In genomic region chr19:49492573-49493411, GRCh38 we compare ENCODE assay signal across 10 cellular contexts. TPM values are rescaled to one million over a fixed set of nuclear protein-coding genes. Genes with fewer than 3 reads are reported as not detected.
A peak's percentile ranks its signal among the peaks of the same experiment; 100 is the strongest.
DNase-seq lines count a peak whose midpoint lies in the region; ATAC-seq, FAIRE-seq and TF ChIP-seq lines count a peak whose summit lies in the region.
"Had no signal": no experiment of that assay in that cellular context is flagged by ENCODE, and none has a peak within 500 bp of the region (broad histone marks: within the 10 kb centered on the region; RNA-seq: fewer than 3 reads in every experiment).

No MANE protein-coding gene starts in this region.

- intact Hi-C loops in HepG2 (cut with micrococcal nuclease; ENCODE audit: unreplicated experiment) = no loop called here
- intact Hi-C loops in right lobe of liver (cut with DNase I) = no loop called here
- intact Hi-C loops in Panc1 (cut with micrococcal nuclease; ENCODE audit: unreplicated experiment) = no loop called here
- intact Hi-C loops in colonic mucosa (cut with DNase I) = no loop called here

- TF ChIP-seq POLR2A in HepG2 (IDR thresholded peaks at IDR 0.05; ENCODE audit: insufficient read depth in 1 of 2, low read depth in 2 of 2, low read length in 2 of 2) (peak; percentile 76 to 91), right lobe of liver (IDR thresholded peaks at IDR 0.05) (no peak)

- H4K20me1 ChIP-seq in HepG2 (ENCODE audit: insufficient read depth, low read length) = peaks cover 48% of the 10 kb centered on the region

- TF ChIP-seq CTCF in HepG2 (CRISPR knock-in tag; IDR thresholded peaks at IDR 0.05) (no peak), right lobe of liver (IDR thresholded peaks at IDR 0.05) (no peak), Panc1 (IDR thresholded peaks at IDR 0.05) (no peak), colonic mucosa (IDR thresholded peaks at IDR 0.05) (no peak)

- peak; percentile 54 for DNase-seq in HepG2 (ENCODE audit: low spot score)
- DNase-seq in right lobe of liver = no peak
- no peak for DNase-seq in Panc1 (ENCODE audit: low read depth, low spot score)
- no peak for DNase-seq in colonic mucosa
- no peak for DNase-seq in medulla oblongata (ENCODE audit: extremely low spot score)
- DNase-seq in GOT3 (lab: John Stamatoyannopoulos, UW) = no peak
- DNase-seq: GDM1 had no signal

- no peak for TF ChIP-seq EP300 in HepG2 (IDR thresholded peaks at IDR 0.05; ENCODE audit: low read depth in 2 of 2, low read length in 2 of 2)
- TF ChIP-seq EP300 in HepG2 (CRISPR knock-in tag; IDR thresholded peaks at IDR 0.05; ENCODE audit: borderline replicate concordance) = peak; percentile 26; the same call in 1 of the 2 replicates

- peaks cover 48% of the 10 kb centered on the region for H3K79me2 ChIP-seq in HepG2 (ENCODE audit: insufficient read depth, low read length)

- POLR2A ChIA-PET in HepG2 (lab: Yijun Ruan, JAX) = interaction anchor here (0.7 to 1.8 kb wide), 5 partner anchors 14 to 147 kb away, joined by 3 to 10 read pairs (median 4); partner anchors contain the start of genes ALDH16A1, FCGRT, PIH1D1 and RRAS
- POLR2A ChIA-PET in Panc1 (lab: Charles Lee) = no interaction called here

- TF ChIP-seq RAD21 in HepG2 (CRISPR knock-in tag; IDR thresholded peaks at IDR 0.05) = 0 out of 2 replicates have a peak, but pooled peaks have one; percentile 16

- H3K9me3 ChIP-seq in HepG2 (ENCODE audit: low read length) = no peaks in the 10 kb centered on the region
- no peaks in the 10 kb centered on the region for H3K9me3 ChIP-seq in right lobe of liver
- no peaks in the 10 kb centered on the region for H3K9me3 ChIP-seq in Panc1 (ENCODE audit: control insufficient read depth, insufficient read depth, low read depth, low read length)
- H3K9me3 ChIP-seq in colonic mucosa = no peaks in the 10 kb centered on the region

- FAIRE-seq in HepG2 (lab: Jason Lieb, UNC) = no peak
- FAIRE-seq: islet of Langerhans had no signal

- peak overlapping the region; percentile 27 for H3K27ac ChIP-seq in HepG2 (ENCODE audit: extremely low read length, insufficient read depth, low read length)
- no peak overlapping the region for H3K27ac ChIP-seq in right lobe of liver
- H3K27ac ChIP-seq in Panc1 (ENCODE audit: low read length) = peak overlapping the region; percentile 51; the same call in 1 of the 2 replicates
- H3K27ac ChIP-seq in colonic mucosa = peak overlapping the region; percentile 28

- BruUV-seq in HepG2 (replicated peaks; lab: Mats Ljungman, UMichigan) = no TSS peak
- no TSS peak for BruUV-seq in Panc1 (replicated peaks; lab: Mats Ljungman, UMichigan)

- H2AFZ ChIP-seq in HepG2 (ENCODE audit: low read length) = no peak overlapping the region

- H3K36me3 ChIP-seq in HepG2 (replicated peaks in 1 of 2; ENCODE audit: control insufficient read depth in 1 of 2, insufficient read depth in 2 of 2, low read length in 2 of 2) (peaks cover 23 to 46% of the 10 kb centered on the region in 2 experiments), right lobe of liver (peaks cover 15 to 45% (median 32%) of the 10 kb centered on the region in 4 donors), Panc1 (ENCODE audit: control insufficient read depth, insufficient read depth, low read length) (peaks cover 44% of the 10 kb centered on the region), colonic mucosa (peaks cover 26% of the 10 kb centered on the region)

- CTCF ChIA-PET in HepG2 (lab: Yijun Ruan, JAX; ENCODE audit: low intra/inter-chr PET ratio, low total read pairs) (no interaction called here), Panc1 (lab: Charles Lee) (no interaction called here)

- no peak overlapping the region for H3K4me2 ChIP-seq in HepG2 (ENCODE audit: low read depth, low read length)

- H3K27me3 ChIP-seq in HepG2 (ENCODE audit: control insufficient read depth in 1 of 2, insufficient read depth in 2 of 2, low read length in 2 of 2) = peaks cover 0 to 4% of the 10 kb centered on the region in 2 experiments; a peak in 1 of 5 replicates
- H3K27me3 ChIP-seq in right lobe of liver = no peaks in the 10 kb centered on the region
- H3K27me3 ChIP-seq in Panc1 (ENCODE audit: control insufficient read depth, insufficient read depth, low read length) = no peaks in the 10 kb centered on the region
- H3K27me3 ChIP-seq in colonic mucosa = no peaks in the 10 kb centered on the region

- in situ Hi-C loops in HepG2 (cut with HindIII; ENCODE audit: extremely low pct_ligation_motif_present, low pct_unique_long_range_greater_than_20kb) (no loop called here), Panc1 (cut with HindIII; ENCODE audit: low pct_unique_long_range_greater_than_20kb, low sequenced_read_pairs) (no loop called here)

- ATAC-seq in HepG2 = no peak
- ATAC-seq in right lobe of liver = no peak
- ATAC-seq in Panc1 = peak; percentile 16
- ATAC-seq in GM18909 (IDR thresholded peaks at IDR 0.05; ENCODE audit: poor library complexity, unreplicated experiment) = no peak
- no peak for ATAC-seq in HG02938 (IDR thresholded peaks at IDR 0.05; ENCODE audit: unreplicated experiment)

- H3K4me1 ChIP-seq in HepG2 (ENCODE audit: insufficient read depth, low read length) (peaks cover 40% of the 10 kb centered on the region), right lobe of liver (peaks cover 0 to 20% (median 11%) of the 10 kb centered on the region in 4 donors), Panc1 (ENCODE audit: control insufficient read depth, insufficient read depth, low read length) (peaks cover 17% of the 10 kb centered on the region), colonic mucosa (peaks cover 16% of the 10 kb centered on the region)

- WGBS in HepG2 (ENCODE audit: low lambda C conversion rate) = 87% methylated on average over 12 of the region's 12 CpGs
- 70% methylated on average over 8 of the region's 12 CpGs for WGBS in right lobe of liver (ENCODE audit: insufficient coverage, low coverage, low lambda C conversion rate, missing lambda C conversion rate)

- H3K4me3 ChIP-seq in HepG2 (replicated peaks in 1 of 3; ENCODE audit: insufficient read depth in 1 of 3, low read depth in 2 of 3, low read length in 3 of 3) = no peak overlapping the region
- H3K4me3 ChIP-seq in right lobe of liver = no peak overlapping the region
- H3K4me3 ChIP-seq in Panc1 (ENCODE audit: low read depth in 2 of 2, low read length in 2 of 2) = no peak overlapping the region
- no peak overlapping the region for H3K4me3 ChIP-seq in colonic mucosa

- no peak overlapping the region for H3K9ac ChIP-seq in HepG2 (ENCODE audit: insufficient read depth, low read depth, low read length)
- H3K9ac ChIP-seq in colonic mucosa (ENCODE audit: low read depth in 2 of 2, low read length in 2 of 2) = no peak overlapping the region

RNA-seq across cellular contexts. Expression of gene RPS11, which starts 3.4 kb away (rescaled TPM):
- total RNA-seq in HepG2 (2016; rRNA removed; fragmentation: Illumina TruSeq; extraction: Trizol) (2,345 and 2,734 TPM in 2 replicates), right lobe of liver (1,000 to 10,000 TPM in 2 of 6 experiments, 100 to 1,000 TPM in 4; 417 to 1,739 (median 617) TPM), Panc1 (2021; ENCODE audit: unreplicated experiment) (956 TPM), colonic mucosa (1,000 to 10,000 TPM; 1,734 to 1,870 TPM)
- 3,922 and 3,962 TPM in 2 replicates for total RNA-seq in HepG2 (2016; cell fraction: cytosol; rRNA removed; fragmentation: Illumina TruSeq; extraction: Trizol; ENCODE audit: low read depth)
- total RNA-seq in HepG2 (2016; cell fraction: insoluble cytoplasmic fraction; rRNA removed; fragmentation: Illumina TruSeq; extraction: Trizol) = 2,320 and 2,893 TPM in 2 replicates
- 5,292 and 5,634 TPM in 2 replicates for total RNA-seq in HepG2 (2016; cell fraction: membrane; rRNA removed; fragmentation: Illumina TruSeq; extraction: Trizol)
- total RNA-seq in HepG2 (2016; cell fraction: nucleus; rRNA removed; fragmentation: Illumina TruSeq; extraction: Trizol) = 817 and 896 TPM in 2 replicates
- polyA plus RNA-seq in HepG2 (2011; rRNA removed) = 2,839 and 2,896 TPM in 2 replicates
- polyA plus RNA-seq in HepG2 (2011; cell fraction: cytosol; rRNA removed) = 6,087 and 6,094 TPM in 2 replicates
- polyA plus RNA-seq in HepG2 (2011; cell fraction: nucleus; rRNA removed) = 1,822 and 1,919 TPM in 2 replicates
- polyA plus RNA-seq in HepG2 (2012) = 3,444 and 3,595 TPM in 2 replicates
- polyA plus RNA-seq in HepG2 (2016; cell fraction: cytosol; fragmentation: Illumina TruSeq; extraction: Trizol; ENCODE audit: low read depth) = 4,821 and 5,462 TPM in 2 replicates
- polyA plus RNA-seq in HepG2 (2016; cell fraction: insoluble cytoplasmic fraction; fragmentation: Illumina TruSeq; extraction: Trizol; ENCODE audit: low read depth) = 3,269 and 3,282 TPM in 2 replicates
- polyA plus RNA-seq in HepG2 (2016; cell fraction: membrane; fragmentation: Illumina TruSeq; extraction: Trizol; ENCODE audit: low read depth) = 6,240 and 6,461 TPM in 2 replicates
- polyA plus RNA-seq in HepG2 (2016; cell fraction: nucleus; fragmentation: Illumina TruSeq; extraction: Trizol; ENCODE audit: insufficient read depth, low read depth) = 1,822 and 1,918 TPM in 2 replicates
- polyA minus RNA-seq in HepG2 (2011; rRNA and poly(A)+ RNA removed; ENCODE audit: low replicate concordance) = 1,415 and 1,765 TPM in 2 replicates
- polyA minus RNA-seq in HepG2 (2011; cell fraction: cytosol; rRNA and poly(A)+ RNA removed) = 470 and 550 TPM in 2 replicates
- 202 and 266 TPM in 2 replicates for polyA minus RNA-seq in HepG2 (2011; cell fraction: nucleus; rRNA and poly(A)+ RNA removed)
- 2,025 TPM for polyA plus RNA-seq in Panc1 (2012; ENCODE audit: insufficient read length)

RNA-seq across cellular contexts. Expression of gene RPL13A, which starts 5.4 kb away (rescaled TPM):
- total RNA-seq in HepG2 (2016; rRNA removed; fragmentation: Illumina TruSeq; extraction: Trizol) (2,601 and 3,137 TPM in 2 replicates), right lobe of liver (100 to 1,000 TPM; 675 to 992 (median 801) TPM), Panc1 (2021; ENCODE audit: unreplicated experiment) (1,196 TPM), colonic mucosa (1,000 to 10,000 TPM; 2,431 to 2,528 TPM)
- 4,258 and 4,636 TPM in 2 replicates for total RNA-seq in HepG2 (2016; cell fraction: cytosol; rRNA removed; fragmentation: Illumina TruSeq; extraction: Trizol; ENCODE audit: low read depth)
- 2,656 and 3,295 TPM in 2 replicates for total RNA-seq in HepG2 (2016; cell fraction: insoluble cytoplasmic fraction; rRNA removed; fragmentation: Illumina TruSeq; extraction: Trizol)
- total RNA-seq in HepG2 (2016; cell fraction: membrane; rRNA removed; fragmentation: Illumina TruSeq; extraction: Trizol) = 7,013 and 7,095 TPM in 2 replicates
- total RNA-seq in HepG2 (2016; cell fraction: nucleus; rRNA removed; fragmentation: Illumina TruSeq; extraction: Trizol) = 1,096 and 1,183 TPM in 2 replicates
- 3,407 and 3,954 TPM in 2 replicates for polyA plus RNA-seq in HepG2 (2011; rRNA removed)
- 2,986 and 5,309 TPM in 2 replicates for polyA plus RNA-seq in HepG2 (2011; cell fraction: cytosol; rRNA removed)
- polyA plus RNA-seq in HepG2 (2011; cell fraction: nucleus; rRNA removed) = 2,708 and 2,782 TPM in 2 replicates
- polyA plus RNA-seq in HepG2 (2012) = 2,954 and 4,264 TPM in 2 replicates
- 5,376 and 5,987 TPM in 2 replicates for polyA plus RNA-seq in HepG2 (2016; cell fraction: cytosol; fragmentation: Illumina TruSeq; extraction: Trizol; ENCODE audit: low read depth)
- polyA plus RNA-seq in HepG2 (2016; cell fraction: insoluble cytoplasmic fraction; fragmentation: Illumina TruSeq; extraction: Trizol; ENCODE audit: low read depth) = 3,762 and 3,802 TPM in 2 replicates
- polyA plus RNA-seq in HepG2 (2016; cell fraction: membrane; fragmentation: Illumina TruSeq; extraction: Trizol; ENCODE audit: low read depth) = 7,707 and 8,057 TPM in 2 replicates
- 2,294 and 2,333 TPM in 2 replicates for polyA plus RNA-seq in HepG2 (2016; cell fraction: nucleus; fragmentation: Illumina TruSeq; extraction: Trizol; ENCODE audit: insufficient read depth, low read depth)
- 2,394 and 2,613 TPM in 2 replicates for polyA minus RNA-seq in HepG2 (2011; rRNA and poly(A)+ RNA removed; ENCODE audit: low replicate concordance)
- 898 and 937 TPM in 2 replicates for polyA minus RNA-seq in HepG2 (2011; cell fraction: cytosol; rRNA and poly(A)+ RNA removed)
- 1,540 and 1,647 TPM in 2 replicates for polyA minus RNA-seq in HepG2 (2011; cell fraction: nucleus; rRNA and poly(A)+ RNA removed)
- polyA plus RNA-seq in Panc1 (2012; ENCODE audit: insufficient read length) = 1,501 TPM

RNA-seq across cellular contexts. Expression of gene FLT3LG, which starts 18.8 kb away (rescaled TPM):
- total RNA-seq in HepG2 (2016; rRNA removed; fragmentation: Illumina TruSeq; extraction: Trizol) (0.58 and 1.5 TPM in 2 replicates), right lobe of liver (1 to 10 TPM in 5 of 6 experiments, under 1 TPM in 1; 0.80 to 4.4 (median 2.3) TPM), Panc1 (2021; ENCODE audit: unreplicated experiment) (1.5 TPM), colonic mucosa (1 to 10 TPM; 2.9 to 4.9 TPM)
- total RNA-seq in HepG2 (2016; cell fraction: cytosol; rRNA removed; fragmentation: Illumina TruSeq; extraction: Trizol; ENCODE audit: low read depth) = 2.3 and 2.9 TPM in 2 replicates
- 0.67 and 1.4 TPM in 2 replicates for total RNA-seq in HepG2 (2016; cell fraction: insoluble cytoplasmic fraction; rRNA removed; fragmentation: Illumina TruSeq; extraction: Trizol)
- 2.2 and 2.3 TPM in 2 replicates for total RNA-seq in HepG2 (2016; cell fraction: membrane; rRNA removed; fragmentation: Illumina TruSeq; extraction: Trizol)
- 1.3 and 2.9 TPM in 2 replicates for total RNA-seq in HepG2 (2016; cell fraction: nucleus; rRNA removed; fragmentation: Illumina TruSeq; extraction: Trizol)
- polyA plus RNA-seq in HepG2 (2011; rRNA removed) = 2.6 and 3.0 TPM in 2 replicates
- polyA plus RNA-seq in HepG2 (2011; cell fraction: cytosol; rRNA removed) = 1.1 and 1.7 TPM in 2 replicates
- polyA plus RNA-seq in HepG2 (2011; cell fraction: nucleus; rRNA removed) = 5.2 and 6.9 TPM in 2 replicates
- 2.0 and 4.6 TPM in 2 replicates for polyA plus RNA-seq in HepG2 (2012)
- 4.2 and 4.4 TPM in 2 replicates for polyA plus RNA-seq in HepG2 (2016; cell fraction: cytosol; fragmentation: Illumina TruSeq; extraction: Trizol; ENCODE audit: low read depth)
- polyA plus RNA-seq in HepG2 (2016; cell fraction: insoluble cytoplasmic fraction; fragmentation: Illumina TruSeq; extraction: Trizol; ENCODE audit: low read depth) = 2.3 and 2.4 TPM in 2 replicates
- polyA plus RNA-seq in HepG2 (2016; cell fraction: membrane; fragmentation: Illumina TruSeq; extraction: Trizol; ENCODE audit: low read depth) = 2.5 and 3.6 TPM in 2 replicates
- 7.4 and 8.8 TPM in 2 replicates for polyA plus RNA-seq in HepG2 (2016; cell fraction: nucleus; fragmentation: Illumina TruSeq; extraction: Trizol; ENCODE audit: insufficient read depth, low read depth)
- polyA minus RNA-seq in HepG2 (2011; rRNA and poly(A)+ RNA removed; ENCODE audit: low replicate concordance) = 1.2 and 1.7 TPM in 2 replicates
- 0.79 and 2.5 TPM in 2 replicates for polyA minus RNA-seq in HepG2 (2011; cell fraction: cytosol; rRNA and poly(A)+ RNA removed)
- 0.90 and 1.1 TPM in 2 replicates for polyA minus RNA-seq in HepG2 (2011; cell fraction: nucleus; rRNA and poly(A)+ RNA removed)
- polyA plus RNA-seq in Panc1 (2012; ENCODE audit: insufficient read length) = 2.9 TPM

RNA-seq across cellular contexts. Expression of gene FCGRT, which starts 19.7 kb away (rescaled TPM):
- total RNA-seq in HepG2 (2016; rRNA removed; fragmentation: Illumina TruSeq; extraction: Trizol) = 124 and 225 TPM in 2 replicates
- total RNA-seq in HepG2 (2016; cell fraction: cytosol; rRNA removed; fragmentation: Illumina TruSeq; extraction: Trizol; ENCODE audit: low read depth) = 222 and 258 TPM in 2 replicates
- 102 and 228 TPM in 2 replicates for total RNA-seq in HepG2 (2016; cell fraction: insoluble cytoplasmic fraction; rRNA removed; fragmentation: Illumina TruSeq; extraction: Trizol)
- 261 and 289 TPM in 2 replicates for total RNA-seq in HepG2 (2016; cell fraction: membrane; rRNA removed; fragmentation: Illumina TruSeq; extraction: Trizol)
- total RNA-seq in HepG2 (2016; cell fraction: nucleus; rRNA removed; fragmentation: Illumina TruSeq; extraction: Trizol) = 141 and 165 TPM in 2 replicates
- polyA plus RNA-seq in HepG2 (2011; rRNA removed) = 121 and 149 TPM in 2 replicates
- polyA plus RNA-seq in HepG2 (2011; cell fraction: cytosol; rRNA removed) = 105 and 151 TPM in 2 replicates
- 256 and 257 TPM in 2 replicates for polyA plus RNA-seq in HepG2 (2011; cell fraction: nucleus; rRNA removed)
- polyA plus RNA-seq in HepG2 (2012) = 143 and 177 TPM in 2 replicates
- 245 and 266 TPM in 2 replicates for polyA plus RNA-seq in HepG2 (2016; cell fraction: cytosol; fragmentation: Illumina TruSeq; extraction: Trizol; ENCODE audit: low read depth)
- 107 and 130 TPM in 2 replicates for polyA plus RNA-seq in HepG2 (2016; cell fraction: insoluble cytoplasmic fraction; fragmentation: Illumina TruSeq; extraction: Trizol; ENCODE audit: low read depth)
- 257 and 263 TPM in 2 replicates for polyA plus RNA-seq in HepG2 (2016; cell fraction: membrane; fragmentation: Illumina TruSeq; extraction: Trizol; ENCODE audit: low read depth)
- 289 and 295 TPM in 2 replicates for polyA plus RNA-seq in HepG2 (2016; cell fraction: nucleus; fragmentation: Illumina TruSeq; extraction: Trizol; ENCODE audit: insufficient read depth, low read depth)
- 0.65 and 115 TPM in 2 replicates for polyA minus RNA-seq in HepG2 (2011; rRNA and poly(A)+ RNA removed; ENCODE audit: low replicate concordance)
- 72.8 and 82.9 TPM in 2 replicates for polyA minus RNA-seq in HepG2 (2011; cell fraction: cytosol; rRNA and poly(A)+ RNA removed)
- polyA minus RNA-seq in HepG2 (2011; cell fraction: nucleus; rRNA and poly(A)+ RNA removed) = 27.6 and 29.2 TPM in 2 replicates
- 100 to 1,000 TPM; 123 to 335 (median 245) TPM for total RNA-seq in right lobe of liver
- 16.7 TPM for total RNA-seq in Panc1 (2021; ENCODE audit: unreplicated experiment)
- polyA plus RNA-seq in Panc1 (2012; ENCODE audit: insufficient read length) = 39.5 TPM
- 100 to 1,000 TPM; 285 to 621 TPM for total RNA-seq in colonic mucosa

RNA-seq across cellular contexts. Expression of gene RCN3, which starts 35.0 kb away (rescaled TPM):
- total RNA-seq in HepG2 (2016; rRNA removed; fragmentation: Illumina TruSeq; extraction: Trizol) (1.7 and 10.1 TPM in 2 replicates), right lobe of liver (10 to 100 TPM in 3 of 6 experiments, 1 to 10 TPM in 3; 5.3 to 18.0 (median 10.9) TPM), Panc1 (2021; ENCODE audit: unreplicated experiment) (3.0 TPM), colonic mucosa (10 to 100 TPM; 16.9 to 55.1 TPM)
- 2.9 TPM in 2 replicates for total RNA-seq in HepG2 (2016; cell fraction: cytosol; rRNA removed; fragmentation: Illumina TruSeq; extraction: Trizol; ENCODE audit: low read depth)
- total RNA-seq in HepG2 (2016; cell fraction: insoluble cytoplasmic fraction; rRNA removed; fragmentation: Illumina TruSeq; extraction: Trizol) = 2.5 and 10.4 TPM in 2 replicates
- 3.9 and 4.3 TPM in 2 replicates for total RNA-seq in HepG2 (2016; cell fraction: membrane; rRNA removed; fragmentation: Illumina TruSeq; extraction: Trizol)
- total RNA-seq in HepG2 (2016; cell fraction: nucleus; rRNA removed; fragmentation: Illumina TruSeq; extraction: Trizol) = 12.9 and 16.5 TPM in 2 replicates
- 3.0 and 3.3 TPM in 2 replicates for polyA plus RNA-seq in HepG2 (2011; rRNA removed)
- 0.79 and 1.6 TPM in 2 replicates for polyA plus RNA-seq in HepG2 (2011; cell fraction: cytosol; rRNA removed)
- 33.2 and 45.9 TPM in 2 replicates for polyA plus RNA-seq in HepG2 (2011; cell fraction: nucleus; rRNA removed)
- 4.9 and 5.2 TPM in 2 replicates for polyA plus RNA-seq in HepG2 (2012)
- 4.8 and 4.9 TPM in 2 replicates for polyA plus RNA-seq in HepG2 (2016; cell fraction: cytosol; fragmentation: Illumina TruSeq; extraction: Trizol; ENCODE audit: low read depth)
- polyA plus RNA-seq in HepG2 (2016; cell fraction: insoluble cytoplasmic fraction; fragmentation: Illumina TruSeq; extraction: Trizol; ENCODE audit: low read depth) = 3.3 and 3.5 TPM in 2 replicates
- 4.3 and 6.1 TPM in 2 replicates for polyA plus RNA-seq in HepG2 (2016; cell fraction: membrane; fragmentation: Illumina TruSeq; extraction: Trizol; ENCODE audit: low read depth)
- polyA plus RNA-seq in HepG2 (2016; cell fraction: nucleus; fragmentation: Illumina TruSeq; extraction: Trizol; ENCODE audit: insufficient read depth, low read depth) = 61.4 and 74.8 TPM in 2 replicates
- 0.14 and 0.50 TPM in 2 replicates for polyA minus RNA-seq in HepG2 (2011; rRNA and poly(A)+ RNA removed; ENCODE audit: low replicate concordance)
- not detected in 2 replicates for polyA minus RNA-seq in HepG2 (2011; cell fraction: cytosol; rRNA and poly(A)+ RNA removed)
- polyA minus RNA-seq in HepG2 (2011; cell fraction: nucleus; rRNA and poly(A)+ RNA removed) = 3.1 and 4.0 TPM in 2 replicates
- 16.3 TPM for polyA plus RNA-seq in Panc1 (2012; ENCODE audit: insufficient read length)

Comparison
In these comparisons a context has a peak if more than half of its experiments do, and no peak if none do; other contexts are left out.
1. H3K27ac ChIP-seq: peak in HepG2 (single experiment), Panc1 (single experiment) and colonic mucosa (single experiment); none in right lobe of liver (0 of 3).